In the genomic region with DNA sequence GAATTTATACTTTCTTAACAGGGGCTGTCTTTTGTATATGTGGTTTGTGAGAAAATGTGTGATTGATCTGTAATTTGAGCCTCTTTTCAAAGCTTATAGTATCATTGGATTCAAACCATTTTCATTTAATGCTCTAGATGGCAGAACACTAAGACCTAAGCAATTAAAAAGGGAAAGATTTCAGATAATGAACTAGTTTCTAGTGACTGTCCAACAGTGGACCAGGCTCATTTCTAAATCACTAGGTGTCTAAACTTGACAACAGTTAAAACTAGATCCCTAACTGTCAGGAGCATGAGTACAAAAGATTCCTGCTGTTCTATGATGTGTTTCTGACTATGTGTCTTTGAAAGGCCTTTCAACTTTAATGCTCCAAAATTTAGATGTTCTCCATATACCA, we compare ENCODE assay signal across 9 cellular contexts. TPM values are rescaled to one million over a fixed set of nuclear protein-coding genes. Genes with fewer than 3 reads are reported as not detected.
DNase-seq lines count a peak whose midpoint lies in the region; ATAC-seq lines count a peak whose summit lies in the region.
"Had no signal": no experiment of that assay in that cellular context is flagged by ENCODE, and none has a peak within 500 bp of the region (broad histone marks: within the 10 kb centered on the region; RNA-seq: fewer than 3 reads in every experiment).

No MANE protein-coding gene starts in this region.

- peak overlapping the region; percentile 83 for H3K4me3 Mint-ChIP-seq in stimulated activated naive CD8-positive, alpha-beta T cell treated with anti-CD3 and anti-CD28 coated beads, Interleukin-15, Interleukin-2, amounts not matched to agents 100 ng/mL and 50 ng/mL, for 24 hours
- peak overlapping the region; percentile 83 for H3K4me3 Mint-ChIP-seq in activated T-helper 1 cell treated with anti-CD3 and anti-CD28 coated beads, Interleukin-12 subunit alpha, Interleukin-12 subunit beta, Interleukin-2, Interleukin-4 antibody, amounts not matched to agents 30 ng/mL and 10 ng/mL and 1 ng/mL, durations not matched to agents 14 hours and 24 hours and 36 hours

- H3K27ac Mint-ChIP-seq in stimulated activated naive CD8-positive, alpha-beta T cell treated with anti-CD3 and anti-CD28 coated beads, Interleukin-15, Interleukin-2, amounts not matched to agents 100 ng/mL and 50 ng/mL, for 24 hours = peak overlapping the region; percentile 98
- H3K27ac Mint-ChIP-seq in activated T-helper 1 cell treated with anti-CD3 and anti-CD28 coated beads, Interleukin-12 subunit alpha, Interleukin-12 subunit beta, Interleukin-2, Interleukin-4 antibody, amounts not matched to agents 30 ng/mL and 10 ng/mL and 1 ng/mL, durations not matched to agents 14 hours and 24 hours and 36 hours = peak overlapping the region; percentile 97

- peak overlapping the region; percentile 79 for H3K27ac ChIP-seq in muscle layer of colon (ENCODE audit: low read depth, low read length)

- peaks cover 87% of the 10 kb centered on the region for H3K4me1 Mint-ChIP-seq in stimulated activated naive CD8-positive, alpha-beta T cell treated with anti-CD3 and anti-CD28 coated beads, Interleukin-15, Interleukin-2, amounts not matched to agents 100 ng/mL and 50 ng/mL, for 24 hours (ENCODE audit: low read depth)
- peaks cover 77% of the 10 kb centered on the region for H3K4me1 Mint-ChIP-seq in activated T-helper 1 cell treated with anti-CD3 and anti-CD28 coated beads, Interleukin-12 subunit alpha, Interleukin-12 subunit beta, Interleukin-2, Interleukin-4 antibody, amounts not matched to agents 30 ng/mL and 10 ng/mL and 1 ng/mL, durations not matched to agents 14 hours and 24 hours and 36 hours (ENCODE audit: low read depth)

- no peak for ATAC-seq in stimulated activated naive CD8-positive, alpha-beta T cell treated with anti-CD3 and anti-CD28 coated beads, Interleukin-15, Interleukin-2, amounts not matched to agents 100 U/mL and 50 U/mL, for 24 hours
- no peak for ATAC-seq in activated CD4-positive, CD25-positive, alpha-beta regulatory T cell treated with anti-CD3 and anti-CD28 coated beads, Interleukin-2, amount 50 U/mL, for 24 hours

- H3K9me3 Mint-ChIP-seq in stimulated activated naive CD8-positive, alpha-beta T cell treated with anti-CD3 and anti-CD28 coated beads, Interleukin-15, Interleukin-2, amounts not matched to agents 100 ng/mL and 50 ng/mL, for 24 hours = no peaks in the 10 kb centered on the region
- peaks cover 6% of the 10 kb centered on the region for H3K9me3 Mint-ChIP-seq in activated T-helper 1 cell treated with anti-CD3 and anti-CD28 coated beads, Interleukin-12 subunit alpha, Interleukin-12 subunit beta, Interleukin-2, Interleukin-4 antibody, amounts not matched to agents 30 ng/mL and 10 ng/mL and 1 ng/mL, durations not matched to agents 14 hours and 24 hours and 36 hours

- DNase-seq in stimulated activated naive CD8-positive, alpha-beta T cell treated with anti-CD3 and anti-CD28 coated beads, Interleukin-15, Interleukin-2, amounts not matched to agents 100 U/mL and 50 U/mL, for 24 hours = no peak
- DNase-seq in activated T-helper 1 cell treated with anti-CD3 and anti-CD28 coated beads, Interleukin-12 subunit alpha, Interleukin-12 subunit beta, Interleukin-2, Interleukin-4 antibody, amounts not matched to agents 30 ng/mL and 10 ng/mL and 1 ng/mL, durations not matched to agents 14 hours and 24 hours and 36 hours (ENCODE audit: low spot score) = no peak
- DNase-seq in hippocampal formation (lab: John Stamatoyannopoulos, UW) (no peak), NCI-H1092 (lab: John Stamatoyannopoulos, UW) (no peak), NCI-H2029 (lab: John Stamatoyannopoulos, UW) (no peak)
- DNase-seq: cerebellar nuclear complex had no signal

- no peaks in the 10 kb centered on the region for H3K9me3 ChIP-seq in muscle layer of colon (ENCODE audit: low read length)

- H3K36me3 ChIP-seq in muscle layer of colon (ENCODE audit: insufficient read depth, low read length) = no peaks in the 10 kb centered on the region

- peaks cover 38% of the 10 kb centered on the region for H3K4me1 ChIP-seq in muscle layer of colon (ENCODE audit: insufficient read depth, low read length)

- intact Hi-C loops in activated T-helper 1 cell treated with anti-CD3 and anti-CD28 coated beads, Interleukin-12 subunit alpha, Interleukin-12 subunit beta, Interleukin-2, Interleukin-4 antibody, amounts not matched to agents 30 ng/mL and 10 ng/mL and 1 ng/mL, durations not matched to agents 14 hours and 24 hours and 36 hours (cut with micrococcal nuclease) = loop anchor here (5.0 kb wide), 1 partner anchor 121 kb away; no protein-coding TSS in a partner anchor

- H3K4me3 ChIP-seq in muscle layer of colon (ENCODE audit: low read depth in 1 of 2, low read length in 2 of 2) = peak overlapping the region in 1 of 2 donors; percentile 5

- H3K36me3 Mint-ChIP-seq in stimulated activated naive CD8-positive, alpha-beta T cell treated with anti-CD3 and anti-CD28 coated beads, Interleukin-15, Interleukin-2, amounts not matched to agents 100 ng/mL and 50 ng/mL, for 24 hours (ENCODE audit: low read depth) = peaks cover 24% of the 10 kb centered on the region
- peaks cover 22% of the 10 kb centered on the region for H3K36me3 Mint-ChIP-seq in activated T-helper 1 cell treated with anti-CD3 and anti-CD28 coated beads, Interleukin-12 subunit alpha, Interleukin-12 subunit beta, Interleukin-2, Interleukin-4 antibody, amounts not matched to agents 30 ng/mL and 10 ng/mL and 1 ng/mL, durations not matched to agents 14 hours and 24 hours and 36 hours (ENCODE audit: low read depth)

- no peaks in the 10 kb centered on the region for H3K27me3 ChIP-seq in muscle layer of colon (ENCODE audit: control insufficient read depth in 1 of 2, insufficient read depth in 2 of 2, low read length in 2 of 2)

- H3K27me3 Mint-ChIP-seq in stimulated activated naive CD8-positive, alpha-beta T cell treated with anti-CD3 and anti-CD28 coated beads, Interleukin-15, Interleukin-2, amounts not matched to agents 100 ng/mL and 50 ng/mL, for 24 hours = no peaks in the 10 kb centered on the region
- H3K27me3 Mint-ChIP-seq in activated T-helper 1 cell treated with anti-CD3 and anti-CD28 coated beads, Interleukin-12 subunit alpha, Interleukin-12 subunit beta, Interleukin-2, Interleukin-4 antibody, amounts not matched to agents 30 ng/mL and 10 ng/mL and 1 ng/mL, durations not matched to agents 14 hours and 24 hours and 36 hours (ENCODE audit: insufficient read depth) = no peaks in the 10 kb centered on the region

- H3K9ac ChIP-seq in muscle layer of colon (ENCODE audit: low read length) = peak overlapping the region; percentile 6

RNA-seq across cellular contexts. Expression of a gene that starts 54.6 kb away (rescaled TPM):
- 153 and 159 TPM in 2 replicates for total RNA-seq in activated T-helper 1 cell treated with anti-CD3 and anti-CD28 coated beads, Interleukin-12 subunit alpha, Interleukin-12 subunit beta, Interleukin-2, Interleukin-4 antibody, amounts not matched to agents 30 ng/mL and 10 ng/mL and 1 ng/mL, durations not matched to agents 14 hours and 24 hours and 36 hours
